ENCODE assay signal across 1 cellular context in the genomic region with DNA sequence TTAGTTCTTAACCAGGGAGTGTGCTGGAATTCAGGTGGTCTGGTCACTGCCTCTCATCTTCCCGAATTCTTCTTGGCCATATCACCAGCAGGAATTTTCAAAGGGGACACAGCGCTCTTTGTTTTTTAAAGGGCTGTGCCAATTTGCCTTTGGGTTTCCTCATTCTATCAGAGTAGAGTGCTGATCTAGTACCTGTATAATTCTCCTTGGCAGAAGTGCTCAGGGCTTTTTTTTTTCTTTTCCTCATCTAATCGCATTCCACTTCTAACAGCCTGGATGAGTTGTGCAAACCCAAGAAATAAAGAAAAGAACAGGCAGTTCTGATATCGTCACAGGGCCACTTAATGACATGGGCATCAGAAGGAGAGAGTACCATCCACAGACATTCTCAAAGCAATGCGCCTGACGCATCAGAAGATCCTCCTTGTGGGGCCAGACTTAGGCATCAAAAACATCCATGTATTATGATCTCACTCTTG.
TF ChIP-seq lines count a peak whose summit lies in the region.

No MANE protein-coding gene starts in this region.

TF ChIP-seq in HCT116, 20 proteins besides CTCF, POLR2A, EP300 and RAD21 (continued from another document):
- TF ChIP-seq ZBTB33 (IDR thresholded peaks at IDR 0.05; ENCODE audit: extremely low read depth, insufficient replicate concordance, low read length) (no peak), ZFX (IDR thresholded peaks at IDR 0.05) (no peak)
